In the genomic region with DNA sequence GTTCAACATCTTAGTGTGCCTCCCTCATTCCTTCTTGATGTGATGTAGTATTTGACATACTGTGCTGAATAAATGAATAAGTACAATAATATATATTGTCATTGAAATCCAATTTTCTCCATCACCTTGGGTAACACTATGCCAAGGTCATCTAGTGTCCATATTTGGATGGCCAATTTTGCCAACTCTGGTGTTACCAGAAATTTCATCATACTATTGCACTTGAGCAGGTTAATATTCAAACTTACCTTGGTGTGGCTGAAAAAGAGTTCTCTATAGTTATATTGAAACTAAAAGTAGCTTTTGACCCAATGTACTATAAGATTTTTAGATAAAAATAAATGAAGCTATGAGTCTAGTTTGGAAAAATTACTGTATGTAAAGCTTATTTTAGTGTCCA, we compare ENCODE assay signal across 16 cellular contexts.
DNase-seq lines count a peak whose midpoint lies in the region; ATAC-seq and TF ChIP-seq lines count a peak whose summit lies in the region.
"Had no signal": no experiment of that assay in that cellular context is flagged by ENCODE, and none has a peak within 500 bp of the region (broad histone marks: within the 10 kb centered on the region; RNA-seq: fewer than 3 reads in every experiment).

No MANE protein-coding gene starts in this region.

- H3K4me3 ChIP-seq in testis: no peak overlapping the region
- H3K4me3 ChIP-seq: ascending aorta; BLaER1 treated with 17β-estradiol and CSF1 and Interleukin-3, amounts not matched to agents 10 nM and 100 nM; coronary artery; GM23248 had no signal

- no peaks in the 10 kb centered on the region for H3K27me3 ChIP-seq in testis
- H3K27me3 ChIP-seq: ascending aorta; BLaER1 treated with 17β-estradiol and CSF1 and Interleukin-3, amounts not matched to agents 10 nM and 100 nM had no signal

- ATAC-seq in GM18520 (IDR thresholded peaks at IDR 0.05; ENCODE audit: unreplicated experiment) (peak; percentile 72), GM19468 (IDR thresholded peaks at IDR 0.05; ENCODE audit: extremely low read depth, unreplicated experiment) (peak; percentile 35), HG03060 (IDR thresholded peaks at IDR 0.05; ENCODE audit: low read depth, unreplicated experiment) (peak; percentile 59), WTC11 (no peak), GM19351 (IDR thresholded peaks at IDR 0.05; ENCODE audit: unreplicated experiment) (no peak)
- ATAC-seq: activated T-helper 17 cell treated with anti-CD3 and anti-CD28 coated beads, Interleukin-2, amount 50 U/mL, for 72 hours had no signal

- no peaks in the 10 kb centered on the region for H3K9me3 ChIP-seq in testis
- H3K9me3 ChIP-seq: ascending aorta; BLaER1 treated with 17β-estradiol and CSF1 and Interleukin-3, amounts not matched to agents 10 nM and 100 nM had no signal

- H3K27ac ChIP-seq in testis: no peak overlapping the region
- H3K27ac ChIP-seq: ascending aorta; BLaER1 treated with 17β-estradiol and CSF1 and Interleukin-3, amounts not matched to agents 10 nM and 100 nM; coronary artery; GM23248 had no signal

- DNase-seq in WTC11 (ENCODE audit: low spot score) (no peak), SK-N-DZ (ENCODE audit: low spot score) (no peak), testis (no peak), NCI-H1092 (lab: John Stamatoyannopoulos, UW) (no peak)
- DNase-seq: activated CD4-positive, alpha-beta T cell treated with anti-CD3 and anti-CD28 coated beads, Interleukin-2, amount 50 U/mL, for 1 hour; GM23248; KG1; NCI-H187 had no signal

- H3K27ac Mint-ChIP-seq in WTC11: no peak overlapping the region
- H3K27ac Mint-ChIP-seq: activated T-helper 17 cell treated with anti-CD3 and anti-CD28 coated beads, Interleukin-2, amount 50 U/mL, for 72 hours had no signal

- intact Hi-C loops in testis (cut with DNase I; ENCODE audit: low total_unique reads): no loop called here

- H3K36me3 Mint-ChIP-seq in WTC11: no peaks in the 10 kb centered on the region; the same call in 1 of the 2 replicates

- no peak for TF ChIP-seq CTCF in WTC11 (IDR thresholded peaks at IDR 0.05)
- TF ChIP-seq CTCF in testis (IDR thresholded peaks at IDR 0.05): no peak

- CTCF ChIA-PET in WTC11 (lab: Charles Lee): no interaction called here

- H3K4me1 ChIP-seq in testis: no peaks in the 10 kb centered on the region
- H3K4me1 ChIP-seq: ascending aorta; BLaER1 treated with 17β-estradiol and CSF1 and Interleukin-3, amounts not matched to agents 10 nM and 100 nM had no signal

- H3K4me1 Mint-ChIP-seq in WTC11: peaks cover 32% of the 10 kb centered on the region

- no peak for TF ChIP-seq POLR2A in testis (IDR thresholded peaks at IDR 0.05)

- peaks cover 4% of the 10 kb centered on the region; the same call in 1 of the 2 replicates for H3K9me3 Mint-ChIP-seq in WTC11
- H3K9me3 Mint-ChIP-seq: activated T-helper 17 cell treated with anti-CD3 and anti-CD28 coated beads, Interleukin-2, amount 50 U/mL, for 72 hours had no signal

- POLR2A ChIA-PET in WTC11 (lab: Charles Lee): no interaction called here

- no peaks in the 10 kb centered on the region for H3K27me3 Mint-ChIP-seq in WTC11 (ENCODE audit: low read depth)
- H3K27me3 Mint-ChIP-seq: activated T-helper 17 cell treated with anti-CD3 and anti-CD28 coated beads, Interleukin-2, amount 50 U/mL, for 72 hours had no signal

- H3K36me3 ChIP-seq in testis (ENCODE audit: low read depth, missing control alignments): no peaks in the 10 kb centered on the region

- H3K4me3 Mint-ChIP-seq in WTC11: no peak overlapping the region
- H3K4me3 Mint-ChIP-seq: activated T-helper 17 cell treated with anti-CD3 and anti-CD28 coated beads, Interleukin-2, amount 50 U/mL, for 72 hours had no signal

TF ChIP-seq in WTC11, 78 proteins besides CTCF, POLR2A, EP300 and RAD21:
- TF ChIP-seq GABPB1 (CRISPR knock-in tag; IDR thresholded peaks at IDR 0.05) (peak; percentile 92), ZNF671 (CRISPR knock-in tag; IDR thresholded peaks at IDR 0.05) (no peak)

Comparison
In these comparisons a context has a peak if more than half of its experiments do, and no peak if none do; other contexts are left out.
1. ATAC-seq: peak in GM18520 (single experiment), GM19468 (single experiment) and HG03060 (single experiment); none in WTC11 (single experiment) and GM19351 (single experiment).